In the genomic region with DNA sequence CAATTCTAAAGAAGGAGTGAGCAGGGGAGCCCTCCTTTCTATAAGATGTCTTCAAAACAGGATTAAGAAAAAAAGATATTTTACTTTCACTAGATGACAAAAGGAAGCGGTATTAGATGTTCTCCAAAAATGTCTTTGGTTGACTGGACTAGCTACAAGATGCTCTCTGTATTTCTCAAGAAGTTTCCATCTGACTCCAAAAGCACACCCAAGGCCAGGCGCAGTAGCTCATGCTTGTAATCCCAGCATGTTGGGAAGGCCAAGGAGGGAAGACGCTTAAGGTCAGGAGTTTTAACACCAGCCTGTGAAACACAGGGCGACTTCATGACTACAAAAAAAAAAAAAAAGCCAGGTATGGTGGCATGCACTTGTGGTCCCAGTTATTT, we compare ENCODE assay signal across 1 cellular context.
TF ChIP-seq lines count a peak whose summit lies in the region.

No MANE protein-coding gene starts in this region.

TF ChIP-seq in GM12878, 131 proteins besides CTCF, POLR2A, EP300 and RAD21 (continued from another document):
- TF ChIP-seq, protein P1, sequence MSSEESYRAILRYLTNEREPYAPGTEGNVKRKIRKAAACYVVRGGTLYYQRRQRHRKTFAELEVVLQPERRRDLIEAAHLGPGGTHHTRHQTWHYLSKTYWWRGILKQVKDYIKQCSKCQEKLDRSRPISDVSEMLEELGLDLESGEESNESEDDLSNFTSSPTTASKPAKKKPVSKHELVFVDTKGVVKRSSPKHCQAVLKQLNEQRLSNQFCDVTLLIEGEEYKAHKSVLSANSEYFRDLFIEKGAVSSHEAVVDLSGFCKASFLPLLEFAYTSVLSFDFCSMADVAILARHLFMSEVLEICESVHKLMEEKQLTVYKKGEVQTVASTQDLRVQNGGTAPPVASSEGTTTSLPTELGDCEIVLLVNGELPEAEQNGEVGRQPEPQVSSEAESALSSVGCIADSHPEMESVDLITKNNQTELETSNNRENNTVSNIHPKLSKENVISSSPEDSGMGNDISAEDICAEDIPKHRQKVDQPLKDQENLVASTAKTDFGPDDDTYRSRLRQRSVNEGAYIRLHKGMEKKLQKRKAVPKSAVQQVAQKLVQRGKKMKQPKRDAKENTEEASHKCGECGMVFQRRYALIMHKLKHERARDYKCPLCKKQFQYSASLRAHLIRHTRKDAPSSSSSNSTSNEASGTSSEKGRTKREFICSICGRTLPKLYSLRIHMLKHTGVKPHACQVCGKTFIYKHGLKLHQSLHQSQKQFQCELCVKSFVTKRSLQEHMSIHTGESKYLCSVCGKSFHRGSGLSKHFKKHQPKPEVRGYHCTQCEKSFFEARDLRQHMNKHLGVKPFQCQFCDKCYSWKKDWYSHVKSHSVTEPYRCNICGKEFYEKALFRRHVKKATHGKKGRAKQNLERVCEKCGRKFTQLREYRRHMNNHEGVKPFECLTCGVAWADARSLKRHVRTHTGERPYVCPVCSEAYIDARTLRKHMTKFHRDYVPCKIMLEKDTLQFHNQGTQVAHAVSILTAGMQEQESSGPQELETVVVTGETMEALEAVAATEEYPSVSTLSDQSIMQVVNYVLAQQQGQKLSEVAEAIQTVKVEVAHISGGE (CRISPR knock-in tag; IDR thresholded peaks at IDR 0.05), result no peak
- TF ChIP-seq NR2F1 (conservative IDR thresholded peaks at IDR 0.05), result no peak
- 0 out of 2 replicates have a peak, but pooled peaks have one; percentile 2 for TF ChIP-seq ASH2L (IDR thresholded peaks at IDR 0.05; ENCODE audit: borderline replicate concordance, low read depth)
- TF ChIP-seq, protein P2, sequence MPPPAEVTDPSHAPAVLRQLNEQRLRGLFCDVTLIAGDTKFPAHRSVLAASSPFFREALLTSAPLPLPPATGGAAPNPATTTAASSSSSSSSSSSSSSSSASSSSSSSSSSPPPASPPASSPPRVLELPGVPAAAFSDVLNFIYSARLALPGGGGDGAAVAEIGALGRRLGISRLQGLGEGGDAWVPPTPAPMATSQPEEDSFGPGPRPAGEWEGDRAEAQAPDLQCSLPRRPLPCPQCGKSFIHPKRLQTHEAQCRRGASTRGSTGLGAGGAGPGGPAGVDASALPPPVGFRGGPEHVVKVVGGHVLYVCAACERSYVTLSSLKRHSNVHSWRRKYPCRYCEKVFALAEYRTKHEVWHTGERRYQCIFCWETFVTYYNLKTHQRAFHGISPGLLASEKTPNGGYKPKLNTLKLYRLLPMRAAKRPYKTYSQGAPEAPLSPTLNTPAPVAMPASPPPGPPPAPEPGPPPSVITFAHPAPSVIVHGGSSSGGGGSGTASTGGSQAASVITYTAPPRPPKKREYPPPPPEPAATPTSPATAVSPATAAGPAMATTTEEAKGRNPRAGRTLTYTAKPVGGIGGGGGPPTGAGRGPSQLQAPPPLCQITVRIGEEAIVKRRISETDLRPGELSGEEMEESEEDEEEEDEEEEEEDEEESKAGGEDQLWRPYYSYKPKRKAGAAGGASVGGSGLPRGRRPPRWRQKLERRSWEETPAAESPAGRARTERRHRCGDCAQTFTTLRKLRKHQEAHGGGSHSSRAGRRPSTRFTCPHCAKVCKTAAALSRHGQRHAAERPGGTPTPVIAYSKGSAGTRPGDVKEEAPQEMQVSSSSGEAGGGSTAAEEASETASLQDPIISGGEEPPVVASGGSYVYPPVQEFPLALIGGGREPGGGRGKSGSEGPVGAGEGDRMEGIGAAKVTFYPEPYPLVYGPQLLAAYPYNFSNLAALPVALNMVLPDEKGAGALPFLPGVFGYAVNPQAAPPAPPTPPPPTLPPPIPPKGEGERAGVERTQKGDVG (CRISPR knock-in tag; IDR thresholded peaks at IDR 0.05), result no peak
- TF ChIP-seq NFIC (IDR thresholded peaks at IDR 0.05; ENCODE audit: low read depth, low read length), result no peak; the same call in 1 of the 2 replicates
- peak; percentile 44; the same call in 1 of the 2 replicates for TF ChIP-seq BCL11A (IDR thresholded peaks at IDR 0.05; ENCODE audit: low read depth, low read length)
- no peak for TF ChIP-seq MYC (IDR thresholded peaks at IDR 0.05; ENCODE audit: insufficient read depth, insufficient read length, insufficient replicate concordance, low read length, severe bottlenecking)
- TF ChIP-seq, protein P3, sequence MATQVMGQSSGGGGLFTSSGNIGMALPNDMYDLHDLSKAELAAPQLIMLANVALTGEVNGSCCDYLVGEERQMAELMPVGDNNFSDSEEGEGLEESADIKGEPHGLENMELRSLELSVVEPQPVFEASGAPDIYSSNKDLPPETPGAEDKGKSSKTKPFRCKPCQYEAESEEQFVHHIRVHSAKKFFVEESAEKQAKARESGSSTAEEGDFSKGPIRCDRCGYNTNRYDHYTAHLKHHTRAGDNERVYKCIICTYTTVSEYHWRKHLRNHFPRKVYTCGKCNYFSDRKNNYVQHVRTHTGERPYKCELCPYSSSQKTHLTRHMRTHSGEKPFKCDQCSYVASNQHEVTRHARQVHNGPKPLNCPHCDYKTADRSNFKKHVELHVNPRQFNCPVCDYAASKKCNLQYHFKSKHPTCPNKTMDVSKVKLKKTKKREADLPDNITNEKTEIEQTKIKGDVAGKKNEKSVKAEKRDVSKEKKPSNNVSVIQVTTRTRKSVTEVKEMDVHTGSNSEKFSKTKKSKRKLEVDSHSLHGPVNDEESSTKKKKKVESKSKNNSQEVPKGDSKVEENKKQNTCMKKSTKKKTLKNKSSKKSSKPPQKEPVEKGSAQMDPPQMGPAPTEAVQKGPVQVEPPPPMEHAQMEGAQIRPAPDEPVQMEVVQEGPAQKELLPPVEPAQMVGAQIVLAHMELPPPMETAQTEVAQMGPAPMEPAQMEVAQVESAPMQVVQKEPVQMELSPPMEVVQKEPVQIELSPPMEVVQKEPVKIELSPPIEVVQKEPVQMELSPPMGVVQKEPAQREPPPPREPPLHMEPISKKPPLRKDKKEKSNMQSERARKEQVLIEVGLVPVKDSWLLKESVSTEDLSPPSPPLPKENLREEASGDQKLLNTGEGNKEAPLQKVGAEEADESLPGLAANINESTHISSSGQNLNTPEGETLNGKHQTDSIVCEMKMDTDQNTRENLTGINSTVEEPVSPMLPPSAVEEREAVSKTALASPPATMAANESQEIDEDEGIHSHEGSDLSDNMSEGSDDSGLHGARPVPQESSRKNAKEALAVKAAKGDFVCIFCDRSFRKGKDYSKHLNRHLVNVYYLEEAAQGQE (IDR thresholded peaks at IDR 0.05; ENCODE audit: low read depth, low read length), result no peak
- no peak for TF ChIP-seq TARDBP (IDR thresholded peaks at IDR 0.05; ENCODE audit: borderline replicate concordance)
- peak; percentile 29; the same call in 1 of the 2 replicates for TF ChIP-seq ZNF384 (IDR thresholded peaks at IDR 0.05; ENCODE audit: borderline replicate concordance, low read depth, low read length)
- TF ChIP-seq GABPA (IDR thresholded peaks at IDR 0.05; ENCODE audit: low read depth), result no peak
- no peak; a peak in 2 of 4 replicates for TF ChIP-seq IKZF2 (IDR thresholded peaks at IDR 0.05)
- TF ChIP-seq POLR2AphosphoS5 (IDR thresholded peaks at IDR 0.05; ENCODE audit: low read length), result no peak
- no peak for TF ChIP-seq CHD1 (IDR thresholded peaks at IDR 0.05; ENCODE audit: low read depth, low read length)
- no peak for TF ChIP-seq HDAC6 (IDR thresholded peaks at IDR 0.05; ENCODE audit: unreplicated experiment)
- TF ChIP-seq ESRRA (IDR thresholded peaks at IDR 0.05; ENCODE audit: low read length), result no peak
- peak in 1 of 2 experiments; percentile 30; a peak in 1 of 4 replicates for TF ChIP-seq BHLHE40 (IDR thresholded peaks at IDR 0.05; ENCODE audit: borderline replicate concordance in 1 of 2, low read depth in 2 of 2, low read length in 1 of 2)
- TF ChIP-seq, protein P4, sequence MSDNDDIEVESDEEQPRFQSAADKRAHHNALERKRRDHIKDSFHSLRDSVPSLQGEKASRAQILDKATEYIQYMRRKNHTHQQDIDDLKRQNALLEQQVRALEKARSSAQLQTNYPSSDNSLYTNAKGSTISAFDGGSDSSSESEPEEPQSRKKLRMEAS (IDR thresholded peaks at IDR 0.05; ENCODE audit: low read depth, low read length), result peak; percentile 17; the same call in 1 of the 2 replicates
- peak; percentile 28; the same call in 1 of the 2 replicates for TF ChIP-seq TBL1XR1 (IDR thresholded peaks at IDR 0.05; ENCODE audit: low read depth, low read length)
- peak in 1 of 2 experiments; percentile 71; a peak in 1 of 4 replicates for TF ChIP-seq ETV6 (conservative IDR thresholded peaks at IDR 0.05 in 1 of 2, IDR thresholded peaks at IDR 0.05 in 1 of 2; ENCODE audit: borderline replicate concordance in 1 of 2, low read depth in 1 of 2)
- no peak for TF ChIP-seq NFXL1 (IDR thresholded peaks at IDR 0.05; ENCODE audit: borderline replicate concordance)
- TF ChIP-seq JUND (IDR thresholded peaks at IDR 0.05; ENCODE audit: low read depth, low read length), result no peak
- peak; percentile 71; the same call in 1 of the 2 replicates for TF ChIP-seq MEF2A (IDR thresholded peaks at IDR 0.05; ENCODE audit: insufficient read depth, low read depth, low read length)
- TF ChIP-seq RFX5 (IDR thresholded peaks at IDR 0.05; ENCODE audit: low read depth, low read length), result no peak
- TF ChIP-seq SMAD1 (IDR thresholded peaks at IDR 0.05; ENCODE audit: low read depth, partially characterized antibody), result no peak
- peak; percentile 70 for TF ChIP-seq RUNX3 (IDR thresholded peaks at IDR 0.05; ENCODE audit: low read length)
- no peak for TF ChIP-seq MTA3 (IDR thresholded peaks at IDR 0.05; ENCODE audit: borderline replicate concordance, low read length)
- TF ChIP-seq JUNB (IDR thresholded peaks at IDR 0.05), result peak; percentile 89
- TF ChIP-seq FOXM1 (IDR thresholded peaks at IDR 0.05; ENCODE audit: low read depth, low read length), result peak; percentile 16; the same call in 1 of the 2 replicates
- TF ChIP-seq EGR1 (IDR thresholded peaks at IDR 0.05; ENCODE audit: borderline replicate concordance in 1 of 2, low read depth in 2 of 2, low read length in 2 of 2), result no peak
- no peak for TF ChIP-seq YBX1 (IDR thresholded peaks at IDR 0.05)
- TF ChIP-seq TCF7 (IDR thresholded peaks at IDR 0.05; ENCODE audit: borderline replicate concordance), result no peak
- no peak for TF ChIP-seq RELA (IDR thresholded peaks at IDR 0.05; ENCODE audit: borderline replicate concordance, partially characterized antibody)
- TF ChIP-seq MYB (IDR thresholded peaks at IDR 0.05; ENCODE audit: borderline replicate concordance, low read depth, low read length), result no peak
- TF ChIP-seq GATAD2B (conservative IDR thresholded peaks at IDR 0.05; ENCODE audit: low read depth), result no peak
- TF ChIP-seq CREM (IDR thresholded peaks at IDR 0.05; ENCODE audit: low read depth), result peak; percentile 47; the same call in 1 of the 2 replicates
- TF ChIP-seq ATF7 (IDR thresholded peaks at IDR 0.05; ENCODE audit: low read depth), result no peak
- TF ChIP-seq EED (IDR thresholded peaks at IDR 0.05; ENCODE audit: low read depth), result peak; percentile 77
- no peak for TF ChIP-seq YY1 (IDR thresholded peaks at IDR 0.05; ENCODE audit: low read depth, low read length)
- TF ChIP-seq IRF4 (IDR thresholded peaks at IDR 0.05; ENCODE audit: low read depth, low read length), result peak; percentile 74; the same call in 1 of the 2 replicates
- TF ChIP-seq, protein P5, sequence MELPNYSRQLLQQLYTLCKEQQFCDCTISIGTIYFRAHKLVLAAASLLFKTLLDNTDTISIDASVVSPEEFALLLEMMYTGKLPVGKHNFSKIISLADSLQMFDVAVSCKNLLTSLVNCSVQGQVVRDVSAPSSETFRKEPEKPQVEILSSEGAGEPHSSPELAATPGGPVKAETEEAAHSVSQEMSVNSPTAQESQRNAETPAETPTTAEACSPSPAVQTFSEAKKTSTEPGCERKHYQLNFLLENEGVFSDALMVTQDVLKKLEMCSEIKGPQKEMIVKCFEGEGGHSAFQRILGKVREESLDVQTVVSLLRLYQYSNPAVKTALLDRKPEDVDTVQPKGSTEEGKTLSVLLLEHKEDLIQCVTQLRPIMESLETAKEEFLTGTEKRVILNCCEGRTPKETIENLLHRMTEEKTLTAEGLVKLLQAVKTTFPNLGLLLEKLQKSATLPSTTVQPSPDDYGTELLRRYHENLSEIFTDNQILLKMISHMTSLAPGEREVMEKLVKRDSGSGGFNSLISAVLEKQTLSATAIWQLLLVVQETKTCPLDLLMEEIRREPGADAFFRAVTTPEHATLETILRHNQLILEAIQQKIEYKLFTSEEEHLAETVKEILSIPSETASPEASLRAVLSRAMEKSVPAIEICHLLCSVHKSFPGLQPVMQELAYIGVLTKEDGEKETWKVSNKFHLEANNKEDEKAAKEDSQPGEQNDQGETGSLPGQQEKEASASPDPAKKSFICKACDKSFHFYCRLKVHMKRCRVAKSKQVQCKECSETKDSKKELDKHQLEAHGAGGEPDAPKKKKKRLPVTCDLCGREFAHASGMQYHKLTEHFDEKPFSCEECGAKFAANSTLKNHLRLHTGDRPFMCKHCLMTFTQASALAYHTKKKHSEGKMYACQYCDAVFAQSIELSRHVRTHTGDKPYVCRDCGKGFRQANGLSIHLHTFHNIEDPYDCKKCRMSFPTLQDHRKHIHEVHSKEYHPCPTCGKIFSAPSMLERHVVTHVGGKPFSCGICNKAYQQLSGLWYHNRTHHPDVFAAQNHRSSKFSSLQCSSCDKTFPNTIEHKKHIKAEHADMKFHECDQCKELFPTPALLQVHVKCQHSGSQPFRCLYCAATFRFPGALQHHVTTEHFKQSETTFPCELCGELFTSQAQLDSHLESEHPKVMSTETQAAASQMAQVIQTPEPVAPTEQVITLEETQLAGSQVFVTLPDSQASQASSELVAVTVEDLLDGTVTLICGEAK (IDR thresholded peaks at IDR 0.05; ENCODE audit: borderline replicate concordance), result no peak
- no peak for TF ChIP-seq WRNIP1 (IDR thresholded peaks at IDR 0.05; ENCODE audit: borderline replicate concordance, low read depth, low read length)
- no peak for TF ChIP-seq RBBP5 (conservative IDR thresholded peaks at IDR 0.05)
